In genomic region chr7:55488804-55489340, GRCh38 we compare ENCODE assay signal across 25 cellular contexts.
DNase-seq lines count a peak whose midpoint lies in the region; ATAC-seq, FAIRE-seq and TF ChIP-seq lines count a peak whose summit lies in the region.
"Had no signal": no experiment of that assay in that cellular context is flagged by ENCODE, and none has a peak within 500 bp of the region (broad histone marks: within the 10 kb centered on the region; RNA-seq: fewer than 3 reads in every experiment).

No MANE protein-coding gene starts in this region.

- TF ChIP-seq POLR2A in GM12892 (IDR thresholded peaks at IDR 0.05; ENCODE audit: low read depth, low read length) (0 out of 2 replicates have a peak, but pooled peaks have one; percentile 8), spleen (IDR thresholded peaks at IDR 0.05) (no peak)

- H3K9me3 Mint-ChIP-seq in activated CD8-positive, alpha-beta T cell treated with anti-CD3 and anti-CD28 coated beads, Interleukin-2, amount 10 ng/mL, durations not matched to agents 7 days and 5 days (ENCODE audit: insufficient read depth) = no peaks in the 10 kb centered on the region
- H3K9me3 Mint-ChIP-seq in activated CD8-positive, alpha-beta T cell treated with anti-CD3 and anti-CD28 coated beads for 36 hours = no peaks in the 10 kb centered on the region
- no peaks in the 10 kb centered on the region for H3K9me3 Mint-ChIP-seq in dendritic cell treated with granulocyte-macrophage colony-stimulating factor and Interleukin-4, amounts not matched to agents 40 ng/mL and 50 ng/mL, for 4 days
- H3K9me3 Mint-ChIP-seq: CD14-positive monocyte had no signal

- ATAC-seq in activated CD8-positive, alpha-beta T cell treated with anti-CD3 and anti-CD28 coated beads, Interleukin-2, amount 10 ng/mL, durations not matched to agents 7 days and 5 days = no peak
- no peak for ATAC-seq in activated CD8-positive, alpha-beta T cell treated with anti-CD3 and anti-CD28 coated beads for 36 hours
- ATAC-seq in GM18873 (IDR thresholded peaks at IDR 0.05; ENCODE audit: low FRiP score, unreplicated experiment) = no peak
- ATAC-seq: K562, left ventricle myocardium superior had no signal

- intact Hi-C loops in activated CD8-positive, alpha-beta T cell treated with anti-CD3 and anti-CD28 coated beads for 36 hours (cut with micrococcal nuclease) = no loop called here
- intact Hi-C loops in dendritic cell treated with granulocyte-macrophage colony-stimulating factor and Interleukin-4, amounts not matched to agents 40 ng/mL and 50 ng/mL, for 4 days (cut with micrococcal nuclease) = no loop called here
- intact Hi-C loops in spleen (cut with DNase I; ENCODE audit: low total_unique reads) = no loop called here

- CTCF ChIA-PET in activated CD8-positive, alpha-beta T cell treated with anti-CD3 and anti-CD28 coated beads, Interleukin-2, amount 10 ng/mL, durations not matched to agents 7 days and 5 days (lab: Charles Lee) = no interaction called here
- CTCF ChIA-PET in activated CD8-positive, alpha-beta T cell treated with anti-CD3 and anti-CD28 coated beads for 36 hours (lab: Charles Lee) = interaction anchor here (0.6 to 1.2 kb wide), 2 partner anchors 17 kb away, joined by 3 read pairs; no protein-coding TSS in a partner anchor

- no peaks in the 10 kb centered on the region for H3K9me3 ChIP-seq in spleen
- H3K9me3 ChIP-seq: mucosa of descending colon, uterus had no signal

- peaks cover 26% of the 10 kb centered on the region for H3K4me1 Mint-ChIP-seq in activated CD8-positive, alpha-beta T cell treated with anti-CD3 and anti-CD28 coated beads, Interleukin-2, amount 10 ng/mL, durations not matched to agents 7 days and 5 days (ENCODE audit: low read depth)
- peaks cover 34% of the 10 kb centered on the region for H3K4me1 Mint-ChIP-seq in activated CD8-positive, alpha-beta T cell treated with anti-CD3 and anti-CD28 coated beads for 36 hours (ENCODE audit: low read depth)
- H3K4me1 Mint-ChIP-seq in dendritic cell treated with granulocyte-macrophage colony-stimulating factor and Interleukin-4, amounts not matched to agents 40 ng/mL and 50 ng/mL, for 4 days (ENCODE audit: low read depth) = peaks cover 18% of the 10 kb centered on the region
- H3K4me1 Mint-ChIP-seq: CD14-positive monocyte had no signal

- H3K27ac Mint-ChIP-seq in activated CD8-positive, alpha-beta T cell treated with anti-CD3 and anti-CD28 coated beads, Interleukin-2, amount 10 ng/mL, durations not matched to agents 7 days and 5 days = peak overlapping the region; percentile 66
- no peak overlapping the region for H3K27ac Mint-ChIP-seq in activated CD8-positive, alpha-beta T cell treated with anti-CD3 and anti-CD28 coated beads for 36 hours
- H3K27ac Mint-ChIP-seq in dendritic cell treated with granulocyte-macrophage colony-stimulating factor and Interleukin-4, amounts not matched to agents 40 ng/mL and 50 ng/mL, for 4 days = peak overlapping the region; percentile 43

- no peak overlapping the region for H3K4me3 ChIP-seq in spleen
- H3K4me3 ChIP-seq: K562, mucosa of descending colon, uterus had no signal

- FAIRE-seq in GM12892 (lab: Jason Lieb, UNC) = no peak
- FAIRE-seq: GM19239, K562 had no signal

- peaks cover 30% of the 10 kb centered on the region for H3K36me3 Mint-ChIP-seq in activated CD8-positive, alpha-beta T cell treated with anti-CD3 and anti-CD28 coated beads, Interleukin-2, amount 10 ng/mL, durations not matched to agents 7 days and 5 days (ENCODE audit: low read depth)
- peaks cover 31% of the 10 kb centered on the region for H3K36me3 Mint-ChIP-seq in activated CD8-positive, alpha-beta T cell treated with anti-CD3 and anti-CD28 coated beads for 36 hours (ENCODE audit: low read depth)
- H3K36me3 Mint-ChIP-seq in dendritic cell treated with granulocyte-macrophage colony-stimulating factor and Interleukin-4, amounts not matched to agents 40 ng/mL and 50 ng/mL, for 4 days (ENCODE audit: low read depth) = peaks cover 100% of the 10 kb centered on the region

- POLR2A ChIA-PET in activated CD8-positive, alpha-beta T cell treated with anti-CD3 and anti-CD28 coated beads, Interleukin-2, amount 10 ng/mL, durations not matched to agents 7 days and 5 days (lab: Charles Lee) = no interaction called here
- POLR2A ChIA-PET in activated CD8-positive, alpha-beta T cell treated with anti-CD3 and anti-CD28 coated beads for 36 hours (lab: Charles Lee) = interaction anchor here (1.4 kb wide), 1 partner anchor 81 kb away, joined by 3 read pairs; no protein-coding TSS in a partner anchor

- peak overlapping the region in 1 of 8 donors; percentile 40 for H3K27ac ChIP-seq in spleen
- H3K27ac ChIP-seq: epithelial cell of prostate, uterus had no signal

- H3K36me3 ChIP-seq in spleen = peaks cover 0 to 100% (median 66%) of the 10 kb centered on the region in 6 donors
- H3K36me3 ChIP-seq: uterus had no signal

- no peak for TF ChIP-seq CTCF in activated CD8-positive, alpha-beta T cell treated with anti-CD3 and anti-CD28 coated beads for 36 hours (IDR thresholded peaks at IDR 0.05)
- no peak for TF ChIP-seq CTCF in spleen (IDR thresholded peaks at IDR 0.05 in 8 of 11, conservative IDR thresholded peaks at IDR 0.05 in 3 of 11)

- DNase-seq in activated CD8-positive, alpha-beta T cell treated with anti-CD3 and anti-CD28 coated beads, Interleukin-2, amount 10 ng/mL, durations not matched to agents 7 days and 5 days = no peak
- no peak for DNase-seq in activated CD8-positive, alpha-beta T cell treated with anti-CD3 and anti-CD28 coated beads for 36 hours
- no peak for DNase-seq in GM12892 (ENCODE audit: insufficient read length)
- DNase-seq in spleen = peak; percentile 57
- no peak for DNase-seq in HuH-7.5 (ENCODE audit: low spot score)
- DNase-seq in NCI-H2227 treated with DMSO at 0.1 percent for 48 hours (lab: John Stamatoyannopoulos, UW) = no peak
- DNase-seq: ACHN; amniotic stem cell; dermis blood vessel endothelial cell; GF-D8; left ventricle myocardium superior; mucosa of descending colon; NCI-H187; NCI-H226; NCI-H774; occipital lobe; stimulated activated CD4-positive, alpha-beta T cell treated with anti-CD3 and anti-CD28 coated beads, Interleukin-4, amount 100 ng/mL, for 4 hours; substantia nigra; uterus had no signal

- peaks cover 0 to 17% (median 0%) of the 10 kb centered on the region in 6 donors for H3K4me1 ChIP-seq in spleen

- no peaks in the 10 kb centered on the region for H3K27me3 ChIP-seq in spleen (replicated peaks in 1 of 7)
- H3K27me3 ChIP-seq: uterus had no signal

- WGBS in spleen, 5 donors = 90 to 96% (median 96%) methylated on average over 5 to 6 of the region's 6 CpGs

- no peak overlapping the region for H3K4me3 Mint-ChIP-seq in activated CD8-positive, alpha-beta T cell treated with anti-CD3 and anti-CD28 coated beads, Interleukin-2, amount 10 ng/mL, durations not matched to agents 7 days and 5 days
- no peak overlapping the region for H3K4me3 Mint-ChIP-seq in activated CD8-positive, alpha-beta T cell treated with anti-CD3 and anti-CD28 coated beads for 36 hours
- no peak overlapping the region for H3K4me3 Mint-ChIP-seq in dendritic cell treated with granulocyte-macrophage colony-stimulating factor and Interleukin-4, amounts not matched to agents 40 ng/mL and 50 ng/mL, for 4 days
- H3K4me3 Mint-ChIP-seq: CD14-positive monocyte had no signal

- H3K27me3 Mint-ChIP-seq in activated CD8-positive, alpha-beta T cell treated with anti-CD3 and anti-CD28 coated beads, Interleukin-2, amount 10 ng/mL, durations not matched to agents 7 days and 5 days (ENCODE audit: low read depth) = no peaks in the 10 kb centered on the region
- no peaks in the 10 kb centered on the region for H3K27me3 Mint-ChIP-seq in activated CD8-positive, alpha-beta T cell treated with anti-CD3 and anti-CD28 coated beads for 36 hours
- H3K27me3 Mint-ChIP-seq in dendritic cell treated with granulocyte-macrophage colony-stimulating factor and Interleukin-4, amounts not matched to agents 40 ng/mL and 50 ng/mL, for 4 days = no peaks in the 10 kb centered on the region
